In genomic region chr15:29952245-29952644, GRCh38 we compare ENCODE assay signal across 1 cellular context.
A peak's percentile ranks its signal among the peaks of the same experiment; 100 is the strongest.
TF ChIP-seq lines count a peak whose summit lies in the region.

No MANE protein-coding gene starts in this region.

TF ChIP-seq in HEK293, 187 proteins besides CTCF, POLR2A, EP300 and RAD21 (continued from another document):
- TF ChIP-seq, protein P1, sequence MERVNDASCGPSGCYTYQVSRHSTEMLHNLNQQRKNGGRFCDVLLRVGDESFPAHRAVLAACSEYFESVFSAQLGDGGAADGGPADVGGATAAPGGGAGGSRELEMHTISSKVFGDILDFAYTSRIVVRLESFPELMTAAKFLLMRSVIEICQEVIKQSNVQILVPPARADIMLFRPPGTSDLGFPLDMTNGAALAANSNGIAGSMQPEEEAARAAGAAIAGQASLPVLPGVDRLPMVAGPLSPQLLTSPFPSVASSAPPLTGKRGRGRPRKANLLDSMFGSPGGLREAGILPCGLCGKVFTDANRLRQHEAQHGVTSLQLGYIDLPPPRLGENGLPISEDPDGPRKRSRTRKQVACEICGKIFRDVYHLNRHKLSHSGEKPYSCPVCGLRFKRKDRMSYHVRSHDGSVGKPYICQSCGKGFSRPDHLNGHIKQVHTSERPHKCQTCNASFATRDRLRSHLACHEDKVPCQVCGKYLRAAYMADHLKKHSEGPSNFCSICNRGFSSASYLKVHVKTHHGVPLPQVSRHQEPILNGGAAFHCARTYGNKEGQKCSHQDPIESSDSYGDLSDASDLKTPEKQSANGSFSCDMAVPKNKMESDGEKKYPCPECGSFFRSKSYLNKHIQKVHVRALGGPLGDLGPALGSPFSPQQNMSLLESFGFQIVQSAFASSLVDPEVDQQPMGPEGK (tag by site-specific recombination; IDR thresholded peaks at IDR 0.05), result peak; percentile 56
- TF ChIP-seq ZNF629 (tag by site-specific recombination; IDR thresholded peaks at IDR 0.05) (peak; percentile 55), ZBTB17 (tag by site-specific recombination; IDR thresholded peaks at IDR 0.05) (peak; percentile 61; the same call in 1 of the 2 replicates), ZNF843 (tag by site-specific recombination; IDR thresholded peaks at IDR 0.05) (peak; percentile 47; the same call in 1 of the 2 replicates), GFI1B (tag by site-specific recombination; IDR thresholded peaks at IDR 0.05) (no peak), ZNF23 (tag by site-specific recombination; IDR thresholded peaks at IDR 0.05; ENCODE audit: borderline replicate concordance) (no peak), KLF16 (tag by site-specific recombination; IDR thresholded peaks at IDR 0.05) (0 out of 2 replicates have a peak, but pooled peaks have one; percentile 20), FEZF1 (tag by site-specific recombination; IDR thresholded peaks at IDR 0.05) (peak; percentile 90), SETDB1 (IDR thresholded peaks at IDR 0.05; ENCODE audit: insufficient read length, low read length) (no peak), MZF1 (tag by site-specific recombination; IDR thresholded peaks at IDR 0.05; ENCODE audit: borderline replicate concordance) (peak; percentile 85), ZNF558 (tag by site-specific recombination; IDR thresholded peaks at IDR 0.05) (peak; percentile 30; the same call in 1 of the 2 replicates), ZNF174 (tag by site-specific recombination; IDR thresholded peaks at IDR 0.05) (no peak), KLF1 (tag by site-specific recombination; IDR thresholded peaks at IDR 0.05) (no peak), ZNF660 (tag by site-specific recombination; IDR thresholded peaks at IDR 0.05) (peak; percentile 88), ZNF155 (tag by site-specific recombination; IDR thresholded peaks at IDR 0.05) (no peak), ZNF561 (tag by site-specific recombination; IDR thresholded peaks at IDR 0.05; ENCODE audit: borderline replicate concordance) (0 out of 2 replicates have a peak, but pooled peaks have one; percentile 44), ZIC2 (tag by site-specific recombination; IDR thresholded peaks at IDR 0.05) (peak; percentile 87), KLF10 (tag by site-specific recombination; IDR thresholded peaks at IDR 0.05) (peak; percentile 41; the same call in 1 of the 2 replicates), ZNF184 (tag by site-specific recombination; IDR thresholded peaks at IDR 0.05) (no peak), GLIS1 (tag by site-specific recombination; IDR thresholded peaks at IDR 0.05) (peak; percentile 94), INSM2 (tag by site-specific recombination; IDR thresholded peaks at IDR 0.05) (peak; percentile 20; the same call in 1 of the 2 replicates), ZBTB20 (tag by site-specific recombination; IDR thresholded peaks at IDR 0.05) (peak; percentile 52), ZNF513 (tag by site-specific recombination; IDR thresholded peaks at IDR 0.05) (no peak), SCRT2 (tag by site-specific recombination; IDR thresholded peaks at IDR 0.05) (no peak), ZNF366 (tag by site-specific recombination; conservative IDR thresholded peaks at IDR 0.05) (no peak), ZNF596 (tag by site-specific recombination; IDR thresholded peaks at IDR 0.05) (0 out of 2 replicates have a peak, but pooled peaks have one; percentile 36), WT1 (tag by site-specific recombination; IDR thresholded peaks at IDR 0.05) (no peak), OSR2 (tag by site-specific recombination; IDR thresholded peaks at IDR 0.05) (peak; percentile 20; the same call in 1 of the 2 replicates), ZNF211 (tag by site-specific recombination; IDR thresholded peaks at IDR 0.05; ENCODE audit: low read depth) (no peak), ZSCAN30 (tag by site-specific recombination; IDR thresholded peaks at IDR 0.05) (no peak)
- TF ChIP-seq, protein P2, sequence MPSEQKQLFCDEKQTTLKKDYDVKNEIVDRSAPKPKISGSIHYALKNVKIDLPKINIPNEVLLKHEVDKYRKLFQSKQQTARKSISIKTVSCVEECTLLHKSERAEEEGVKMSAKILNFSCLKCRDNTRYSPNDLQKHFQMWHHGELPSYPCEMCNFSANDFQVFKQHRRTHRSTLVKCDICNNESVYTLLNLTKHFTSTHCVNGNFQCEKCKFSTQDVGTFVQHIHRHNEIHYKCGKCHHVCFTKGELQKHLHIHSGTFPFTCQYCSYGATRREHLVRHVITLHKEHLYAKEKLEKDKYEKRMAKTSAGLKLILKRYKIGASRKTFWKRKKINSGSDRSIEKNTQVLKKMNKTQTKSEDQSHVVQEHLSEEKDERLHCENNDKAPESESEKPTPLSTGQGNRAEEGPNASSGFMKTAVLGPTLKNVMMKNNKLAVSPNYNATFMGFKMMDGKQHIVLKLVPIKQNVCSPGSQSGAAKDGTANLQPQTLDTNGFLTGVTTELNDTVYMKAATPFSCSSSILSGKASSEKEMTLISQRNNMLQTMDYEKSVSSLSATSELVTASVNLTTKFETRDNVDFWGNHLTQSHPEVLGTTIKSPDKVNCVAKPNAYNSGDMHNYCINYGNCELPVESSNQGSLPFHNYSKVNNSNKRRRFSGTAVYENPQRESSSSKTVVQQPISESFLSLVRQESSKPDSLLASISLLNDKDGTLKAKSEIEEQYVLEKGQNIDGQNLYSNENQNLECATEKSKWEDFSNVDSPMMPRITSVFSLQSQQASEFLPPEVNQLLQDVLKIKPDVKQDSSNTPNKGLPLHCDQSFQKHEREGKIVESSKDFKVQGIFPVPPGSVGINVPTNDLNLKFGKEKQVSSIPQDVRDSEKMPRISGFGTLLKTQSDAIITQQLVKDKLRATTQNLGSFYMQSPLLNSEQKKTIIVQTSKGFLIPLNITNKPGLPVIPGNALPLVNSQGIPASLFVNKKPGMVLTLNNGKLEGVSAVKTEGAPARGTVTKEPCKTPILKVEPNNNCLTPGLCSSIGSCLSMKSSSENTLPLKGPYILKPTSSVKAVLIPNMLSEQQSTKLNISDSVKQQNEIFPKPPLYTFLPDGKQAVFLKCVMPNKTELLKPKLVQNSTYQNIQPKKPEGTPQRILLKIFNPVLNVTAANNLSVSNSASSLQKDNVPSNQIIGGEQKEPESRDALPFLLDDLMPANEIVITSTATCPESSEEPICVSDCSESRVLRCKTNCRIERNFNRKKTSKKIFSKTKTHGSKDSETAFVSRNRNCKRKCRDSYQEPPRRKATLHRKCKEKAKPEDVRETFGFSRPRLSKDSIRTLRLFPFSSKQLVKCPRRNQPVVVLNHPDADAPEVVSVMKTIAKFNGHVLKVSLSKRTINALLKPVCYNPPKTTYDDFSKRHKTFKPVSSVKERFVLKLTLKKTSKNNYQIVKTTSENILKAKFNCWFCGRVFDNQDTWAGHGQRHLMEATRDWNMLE (tag by site-specific recombination; conservative IDR thresholded peaks at IDR 0.05; ENCODE audit: low read depth), result no peak
- TF ChIP-seq, protein P3, sequence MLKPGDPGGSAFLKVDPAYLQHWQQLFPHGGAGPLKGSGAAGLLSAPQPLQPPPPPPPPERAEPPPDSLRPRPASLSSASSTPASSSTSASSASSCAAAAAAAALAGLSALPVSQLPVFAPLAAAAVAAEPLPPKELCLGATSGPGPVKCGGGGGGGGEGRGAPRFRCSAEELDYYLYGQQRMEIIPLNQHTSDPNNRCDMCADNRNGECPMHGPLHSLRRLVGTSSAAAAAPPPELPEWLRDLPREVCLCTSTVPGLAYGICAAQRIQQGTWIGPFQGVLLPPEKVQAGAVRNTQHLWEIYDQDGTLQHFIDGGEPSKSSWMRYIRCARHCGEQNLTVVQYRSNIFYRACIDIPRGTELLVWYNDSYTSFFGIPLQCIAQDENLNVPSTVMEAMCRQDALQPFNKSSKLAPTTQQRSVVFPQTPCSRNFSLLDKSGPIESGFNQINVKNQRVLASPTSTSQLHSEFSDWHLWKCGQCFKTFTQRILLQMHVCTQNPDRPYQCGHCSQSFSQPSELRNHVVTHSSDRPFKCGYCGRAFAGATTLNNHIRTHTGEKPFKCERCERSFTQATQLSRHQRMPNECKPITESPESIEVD (tag by site-specific recombination; IDR thresholded peaks at IDR 0.05), result peak; percentile 77
- TF ChIP-seq, protein P4, sequence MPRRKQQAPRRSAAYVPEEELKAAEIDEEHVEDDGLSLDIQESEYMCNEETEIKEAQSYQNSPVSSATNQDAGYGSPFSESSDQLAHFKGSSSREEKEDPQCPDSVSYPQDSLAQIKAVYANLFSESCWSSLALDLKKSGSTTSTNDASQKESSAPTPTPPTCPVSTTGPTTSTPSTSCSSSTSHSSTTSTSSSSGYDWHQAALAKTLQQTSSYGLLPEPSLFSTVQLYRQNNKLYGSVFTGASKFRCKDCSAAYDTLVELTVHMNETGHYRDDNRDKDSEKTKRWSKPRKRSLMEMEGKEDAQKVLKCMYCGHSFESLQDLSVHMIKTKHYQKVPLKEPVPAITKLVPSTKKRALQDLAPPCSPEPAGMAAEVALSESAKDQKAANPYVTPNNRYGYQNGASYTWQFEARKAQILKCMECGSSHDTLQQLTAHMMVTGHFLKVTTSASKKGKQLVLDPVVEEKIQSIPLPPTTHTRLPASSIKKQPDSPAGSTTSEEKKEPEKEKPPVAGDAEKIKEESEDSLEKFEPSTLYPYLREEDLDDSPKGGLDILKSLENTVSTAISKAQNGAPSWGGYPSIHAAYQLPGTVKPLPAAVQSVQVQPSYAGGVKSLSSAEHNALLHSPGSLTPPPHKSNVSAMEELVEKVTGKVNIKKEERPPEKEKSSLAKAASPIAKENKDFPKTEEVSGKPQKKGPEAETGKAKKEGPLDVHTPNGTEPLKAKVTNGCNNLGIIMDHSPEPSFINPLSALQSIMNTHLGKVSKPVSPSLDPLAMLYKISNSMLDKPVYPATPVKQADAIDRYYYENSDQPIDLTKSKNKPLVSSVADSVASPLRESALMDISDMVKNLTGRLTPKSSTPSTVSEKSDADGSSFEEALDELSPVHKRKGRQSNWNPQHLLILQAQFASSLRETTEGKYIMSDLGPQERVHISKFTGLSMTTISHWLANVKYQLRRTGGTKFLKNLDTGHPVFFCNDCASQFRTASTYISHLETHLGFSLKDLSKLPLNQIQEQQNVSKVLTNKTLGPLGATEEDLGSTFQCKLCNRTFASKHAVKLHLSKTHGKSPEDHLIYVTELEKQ (tag by site-specific recombination; IDR thresholded peaks at IDR 0.05; ENCODE audit: borderline replicate concordance), result peak; percentile 66; the same call in 1 of the 2 replicates
- TF ChIP-seq, protein P5, sequence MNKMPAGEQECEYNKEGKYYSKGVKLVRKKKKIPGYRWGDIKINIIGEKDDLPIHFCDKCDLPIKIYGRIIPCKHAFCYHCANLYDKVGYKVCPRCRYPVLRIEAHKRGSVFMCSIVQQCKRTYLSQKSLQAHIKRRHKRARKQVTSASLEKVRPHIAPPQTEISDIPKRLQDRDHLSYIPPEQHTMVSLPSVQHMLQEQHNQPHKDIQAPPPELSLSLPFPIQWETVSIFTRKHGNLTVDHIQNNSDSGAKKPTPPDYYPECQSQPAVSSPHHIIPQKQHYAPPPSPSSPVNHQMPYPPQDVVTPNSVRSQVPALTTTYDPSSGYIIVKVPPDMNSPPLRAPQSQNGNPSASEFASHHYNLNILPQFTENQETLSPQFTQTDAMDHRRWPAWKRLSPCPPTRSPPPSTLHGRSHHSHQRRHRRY (tag by site-specific recombination; IDR thresholded peaks at IDR 0.05), result no peak
- TF ChIP-seq, protein P6, sequence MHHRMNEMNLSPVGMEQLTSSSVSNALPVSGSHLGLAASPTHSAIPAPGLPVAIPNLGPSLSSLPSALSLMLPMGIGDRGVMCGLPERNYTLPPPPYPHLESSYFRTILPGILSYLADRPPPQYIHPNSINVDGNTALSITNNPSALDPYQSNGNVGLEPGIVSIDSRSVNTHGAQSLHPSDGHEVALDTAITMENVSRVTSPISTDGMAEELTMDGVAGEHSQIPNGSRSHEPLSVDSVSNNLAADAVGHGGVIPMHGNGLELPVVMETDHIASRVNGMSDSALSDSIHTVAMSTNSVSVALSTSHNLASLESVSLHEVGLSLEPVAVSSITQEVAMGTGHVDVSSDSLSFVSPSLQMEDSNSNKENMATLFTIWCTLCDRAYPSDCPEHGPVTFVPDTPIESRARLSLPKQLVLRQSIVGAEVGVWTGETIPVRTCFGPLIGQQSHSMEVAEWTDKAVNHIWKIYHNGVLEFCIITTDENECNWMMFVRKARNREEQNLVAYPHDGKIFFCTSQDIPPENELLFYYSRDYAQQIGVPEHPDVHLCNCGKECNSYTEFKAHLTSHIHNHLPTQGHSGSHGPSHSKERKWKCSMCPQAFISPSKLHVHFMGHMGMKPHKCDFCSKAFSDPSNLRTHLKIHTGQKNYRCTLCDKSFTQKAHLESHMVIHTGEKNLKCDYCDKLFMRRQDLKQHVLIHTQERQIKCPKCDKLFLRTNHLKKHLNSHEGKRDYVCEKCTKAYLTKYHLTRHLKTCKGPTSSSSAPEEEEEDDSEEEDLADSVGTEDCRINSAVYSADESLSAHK (tag by site-specific recombination; IDR thresholded peaks at IDR 0.05), result no peak
- TF ChIP-seq, protein P7, sequence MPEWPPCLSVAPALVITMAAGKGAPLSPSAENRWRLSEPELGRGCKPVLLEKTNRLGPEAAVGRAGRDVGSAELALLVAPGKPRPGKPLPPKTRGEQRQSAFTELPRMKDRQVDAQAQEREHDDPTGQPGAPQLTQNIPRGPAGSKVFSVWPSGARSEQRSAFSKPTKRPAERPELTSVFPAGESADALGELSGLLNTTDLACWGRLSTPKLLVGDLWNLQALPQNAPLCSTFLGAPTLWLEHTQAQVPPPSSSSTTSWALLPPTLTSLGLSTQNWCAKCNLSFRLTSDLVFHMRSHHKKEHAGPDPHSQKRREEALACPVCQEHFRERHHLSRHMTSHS (tag by site-specific recombination; IDR thresholded peaks at IDR 0.05), result no peak
